Comparison of ENCODE assay signal across 8 cellular contexts in genomic region chr2:86808315-86809161, GRCh38. TPM values are rescaled to one million over a fixed set of nuclear protein-coding genes. Genes with fewer than 3 reads are reported as not detected.
DNase-seq lines count a peak whose midpoint lies in the region; ATAC-seq and TF ChIP-seq lines count a peak whose summit lies in the region.

No MANE protein-coding gene starts in this region.

- peaks cover 3% of the 10 kb centered on the region for H3K27me3 Mint-ChIP-seq in stimulated activated naive CD8-positive, alpha-beta T cell treated with anti-CD3 and anti-CD28 coated beads, Interleukin-15, Interleukin-2, amounts not matched to agents 100 ng/mL and 50 ng/mL, for 24 hours

- H3K4me3 Mint-ChIP-seq in stimulated activated naive CD8-positive, alpha-beta T cell treated with anti-CD3 and anti-CD28 coated beads, Interleukin-15, Interleukin-2, amounts not matched to agents 100 ng/mL and 50 ng/mL, for 24 hours = peak overlapping the region; percentile 95

- peak; percentile 84 for ATAC-seq in RWPE2 (ENCODE audit: low read depth)

- H3K4me3 ChIP-seq in H7 (ENCODE audit: insufficient read depth, low read depth, low read length) (peak overlapping the region; percentile 34), Loucy (ENCODE audit: low read length, poor library complexity, severe bottlenecking) (peak overlapping the region; percentile 87), RWPE2 (ENCODE audit: severe bottlenecking) (peak overlapping the region; percentile 40), foreskin fibroblast (ENCODE audit: low read depth in 1 of 2, low read length in 2 of 2) (peak overlapping the region; percentile 35 to 37), neural cell (ENCODE audit: low read length) (peak overlapping the region; percentile 71)

- H3K9me3 ChIP-seq in Loucy (ENCODE audit: insufficient read depth, low read depth, low read length) (no peaks in the 10 kb centered on the region), RWPE2 (ENCODE audit: severe bottlenecking) (no peaks in the 10 kb centered on the region), neural cell (ENCODE audit: low read length) (no peaks in the 10 kb centered on the region)

- DNase-seq in Daoy (ENCODE audit: low read depth) = peak; percentile 87
- peak; percentile 95 for DNase-seq in H7
- no peak for DNase-seq in RWPE2 (ENCODE audit: low spot score)
- peak; percentile 96 for DNase-seq in activated effector memory CD4-positive, alpha-beta T cell treated with anti-CD3 and anti-CD28 coated beads, Interleukin-2, amount 50 U/mL, for 16 hours
- peak; percentile 56 to 89 for DNase-seq in foreskin fibroblast

- TF ChIP-seq RAD21 in neural cell (conservative IDR thresholded peaks at IDR 0.05) = peak; percentile 83

- no peaks in the 10 kb centered on the region for H4K20me1 ChIP-seq in Loucy (ENCODE audit: insufficient read depth, low read length, poor library complexity, severe bottlenecking)
- no peaks in the 10 kb centered on the region for H4K20me1 ChIP-seq in neural cell (ENCODE audit: insufficient read depth)

- peaks cover 6% of the 10 kb centered on the region for H3K36me3 Mint-ChIP-seq in stimulated activated naive CD8-positive, alpha-beta T cell treated with anti-CD3 and anti-CD28 coated beads, Interleukin-15, Interleukin-2, amounts not matched to agents 100 ng/mL and 50 ng/mL, for 24 hours (ENCODE audit: low read depth)

- no peak for TF ChIP-seq EP300 in neural cell (conservative IDR thresholded peaks at IDR 0.05; ENCODE audit: poor library complexity, severe bottlenecking)

- H3F3A ChIP-seq in Loucy (ENCODE audit: low read depth) = no peaks in the 10 kb centered on the region
- H3F3A ChIP-seq in neural cell (ENCODE audit: insufficient read depth, low read length, poor library complexity, severe bottlenecking) = no peaks in the 10 kb centered on the region

- H3K9ac ChIP-seq in Loucy (ENCODE audit: low read depth, low read length, poor library complexity, severe bottlenecking) = peak overlapping the region; percentile 66
- peak overlapping the region; percentile 79 for H3K9ac ChIP-seq in neural cell (ENCODE audit: low read length)

- H3K27ac ChIP-seq in RWPE2 (ENCODE audit: poor library complexity, severe bottlenecking) (no peak overlapping the region), neural cell (ENCODE audit: low read length) (peak overlapping the region; percentile 77)

- H3K27ac Mint-ChIP-seq in stimulated activated naive CD8-positive, alpha-beta T cell treated with anti-CD3 and anti-CD28 coated beads, Interleukin-15, Interleukin-2, amounts not matched to agents 100 ng/mL and 50 ng/mL, for 24 hours = peak overlapping the region; percentile 90

- H3K4me1 Mint-ChIP-seq in stimulated activated naive CD8-positive, alpha-beta T cell treated with anti-CD3 and anti-CD28 coated beads, Interleukin-15, Interleukin-2, amounts not matched to agents 100 ng/mL and 50 ng/mL, for 24 hours (ENCODE audit: low read depth) = peaks cover 79% of the 10 kb centered on the region

- no peaks in the 10 kb centered on the region for H3K79me2 ChIP-seq in Loucy (ENCODE audit: insufficient read depth, low read length)
- no peaks in the 10 kb centered on the region for H3K79me2 ChIP-seq in neural cell (replicated peaks; ENCODE audit: insufficient read depth, low read length)

- TF ChIP-seq CTCF in Loucy (conservative IDR thresholded peaks at IDR 0.05; ENCODE audit: low read length) (peak; percentile 94), RWPE2 (IDR thresholded peaks at IDR 0.05; ENCODE audit: poor library complexity, severe bottlenecking) (peak; percentile 84), foreskin fibroblast (IDR thresholded peaks at IDR 0.05; ENCODE audit: low read depth, low read length) (peak; percentile 78), neural cell (IDR thresholded peaks at IDR 0.05; ENCODE audit: poor library complexity, severe bottlenecking) (peak; percentile 86)

- H3K4me1 ChIP-seq in Loucy (ENCODE audit: insufficient read depth, low read length, poor library complexity, severe bottlenecking) (peaks cover 7% of the 10 kb centered on the region), RWPE2 (ENCODE audit: insufficient read depth, poor library complexity, severe bottlenecking) (no peaks in the 10 kb centered on the region)

- H3K36me3 ChIP-seq in H7 (replicated peaks; ENCODE audit: control insufficient read depth, insufficient read depth, low read length) = no peaks in the 10 kb centered on the region
- H3K36me3 ChIP-seq in Loucy (ENCODE audit: insufficient read depth, low read length) = no peaks in the 10 kb centered on the region
- no peaks in the 10 kb centered on the region for H3K36me3 ChIP-seq in RWPE2 (ENCODE audit: low read depth)
- H3K36me3 ChIP-seq in neural cell (ENCODE audit: insufficient read depth, low read length) = no peaks in the 10 kb centered on the region

- H2AFZ ChIP-seq in Loucy (ENCODE audit: low read length) = peak overlapping the region; percentile 98
- peak overlapping the region; percentile 99 for H2AFZ ChIP-seq in neural cell (ENCODE audit: low read depth, low read length)

- H3K9me2 ChIP-seq in Loucy (replicated peaks; ENCODE audit: low read depth, low read length) (no peaks in the 10 kb centered on the region), neural cell (ENCODE audit: insufficient read depth, low read length) (no peaks in the 10 kb centered on the region)

- H3K9me3 Mint-ChIP-seq in stimulated activated naive CD8-positive, alpha-beta T cell treated with anti-CD3 and anti-CD28 coated beads, Interleukin-15, Interleukin-2, amounts not matched to agents 100 ng/mL and 50 ng/mL, for 24 hours = no peaks in the 10 kb centered on the region

- H3K4me2 ChIP-seq in Loucy (ENCODE audit: low read depth, low read length, poor library complexity, severe bottlenecking) = peak overlapping the region; percentile 98
- H3K4me2 ChIP-seq in neural cell (ENCODE audit: low read length) = peak overlapping the region; percentile 48

- H3K27me3 ChIP-seq in H7 (ENCODE audit: control insufficient read depth, insufficient read depth, low read length) (peaks cover 12% of the 10 kb centered on the region), Loucy (ENCODE audit: insufficient read depth, low read length, poor library complexity, severe bottlenecking) (no peaks in the 10 kb centered on the region), RWPE2 (ENCODE audit: insufficient read depth, poor library complexity, severe bottlenecking) (no peaks in the 10 kb centered on the region), neural cell (ENCODE audit: insufficient read depth, low read depth, low read length) (no peaks in the 10 kb centered on the region)

TF ChIP-seq in neural cell, 6 proteins besides CTCF, POLR2A, EP300 and RAD21:
- TF ChIP-seq SMC3 (conservative IDR thresholded peaks at IDR 0.05; ENCODE audit: poor library complexity) (peak; percentile 79), EZH2 (IDR thresholded peaks at IDR 0.05; ENCODE audit: borderline replicate concordance, insufficient read depth, low read length, poor library complexity, severe bottlenecking) (no peak)

RNA-seq across cellular contexts. Expression of gene CD8A, which starts 17.8 kb away (rescaled TPM):
- total RNA-seq in Daoy (2014; rRNA removed; shearing (Covaris generic)) = not detected in 2 replicates
- total RNA-seq in H7 (2014; rRNA removed; shearing (Covaris generic)) = not detected in 2 replicates
- polyA plus RNA-seq in neural cell = 1.5 and 2.2 TPM in 2 replicates
- 0.93 and 1.2 TPM in 2 replicates for polyA minus RNA-seq in neural cell

RNA-seq across cellular contexts. Expression of gene CD8B, which starts 53.1 kb away (rescaled TPM):
- total RNA-seq in Daoy (2014; rRNA removed; shearing (Covaris generic)) = not detected in 2 replicates
- total RNA-seq in H7 (2014; rRNA removed; shearing (Covaris generic)) = 0.37 and 0.66 TPM in 2 replicates
- polyA plus RNA-seq in neural cell = not detected in 2 replicates
- polyA minus RNA-seq in neural cell = not detected in 2 replicates

Comparison
In these comparisons a context has a peak if more than half of its experiments do, and no peak if none do; other contexts are left out.
1. H3K4me3 ChIP-seq: peak in every context shown above with its lines; median percentile 87 in Loucy; 71 in neural cell; 40 in RWPE2; 36 in foreskin fibroblast; 34 in H7.